15 cellular contexts compared by ENCODE assay signal in the genomic region with DNA sequence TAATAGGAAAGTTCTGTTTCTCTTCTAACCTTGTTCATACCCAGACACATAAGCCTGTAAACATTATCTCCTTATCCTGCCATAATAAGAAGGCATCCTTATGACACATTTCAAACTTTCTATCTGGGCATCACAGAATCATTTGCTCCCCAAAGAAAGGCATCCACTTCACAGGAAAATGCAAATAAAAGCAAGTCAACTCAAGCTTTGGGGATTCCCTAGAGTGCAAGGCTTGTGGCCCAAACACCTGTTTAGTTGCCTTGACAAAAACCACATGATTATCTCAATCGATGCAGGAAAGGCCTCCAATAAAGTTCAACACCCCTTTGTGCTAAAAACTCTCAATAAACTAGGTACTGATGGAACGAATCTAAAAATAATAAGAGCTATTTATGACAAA.
A peak's percentile ranks its signal among the peaks of the same experiment; 100 is the strongest.
DNase-seq lines count a peak whose midpoint lies in the region; ATAC-seq and TF ChIP-seq lines count a peak whose summit lies in the region.
"Had no signal": no experiment of that assay in that cellular context is flagged by ENCODE, and none has a peak within 500 bp of the region (broad histone marks: within the 10 kb centered on the region; RNA-seq: fewer than 3 reads in every experiment).

No MANE protein-coding gene starts in this region.

- POLR2A ChIA-PET in GM10248 (lab: Yijun Ruan, JAX): no interaction called here

- ATAC-seq in GM19372 (IDR thresholded peaks at IDR 0.05; ENCODE audit: low read depth, unreplicated experiment) (peak; percentile 86), HG02678 (IDR thresholded peaks at IDR 0.05; ENCODE audit: unreplicated experiment) (peak; percentile 92), HG03378 (IDR thresholded peaks at IDR 0.05; ENCODE audit: unreplicated experiment) (peak; percentile 92)

- H3K4me3 ChIP-seq in GM12865 (ENCODE audit: low read depth, low read length): no peak overlapping the region
- H3K4me3 ChIP-seq: vagina had no signal

- DNase-seq in GM12865 (ENCODE audit: low read depth) (peak; percentile 79), SIG-M5 treated with dmso at 0.1 percent for 504 hours (lab: John Stamatoyannopoulos, UW; ENCODE audit: unreplicated experiment) (no peak), globus pallidus (ENCODE audit: low spot score) (no peak), GM10248 (ENCODE audit: extremely low spot score) (no peak)
- DNase-seq in central memory CD4-positive, alpha-beta T cell: no peak
- DNase-seq: activated CD4-positive, alpha-beta T cell treated with anti-CD3 and anti-CD28 coated beads, Interleukin-2, amount 50 U/mL, for 1 hour; activated naive CD4-positive, alpha-beta T cell; H9; islet precursor cell; naive B cell; stimulated activated CD8-positive, alpha-beta memory T cell treated with anti-CD3 and anti-CD28 coated beads, Interleukin-4, amount 100 ng/mL, for 48 hours had no signal

- CTCF ChIA-PET in GM10248 (lab: Yijun Ruan, JAX): interaction anchor here (1.4 to 2.5 kb wide), 2 partner anchors 13 to 26 kb away, joined by 4 to 8 read pairs; no protein-coding TSS in a partner anchor

- TF ChIP-seq CTCF in GM12865 (IDR thresholded peaks at IDR 0.05; ENCODE audit: insufficient read depth, low read depth, low read length, missing control alignments) (no peak), GM10248 (IDR thresholded peaks at IDR 0.05; ENCODE audit: control extremely low read depth, extremely low read depth, low read depth, missing control alignments) (no peak)
